Comparison of ENCODE assay signal across 8 cellular contexts in genomic region chr1:7218210-7218832, GRCh38.
A peak's percentile ranks its signal among the peaks of the same experiment; 100 is the strongest.
DNase-seq lines count a peak whose midpoint lies in the region; ATAC-seq and TF ChIP-seq lines count a peak whose summit lies in the region.

No MANE protein-coding gene starts in this region.

- no peak overlapping the region for H3K27ac Mint-ChIP-seq in activated CD4-positive, alpha-beta T cell treated with anti-CD3 and anti-CD28 coated beads, Interleukin-2, amount 10 ng/mL, durations not matched to agents 24 days and 14 days
- H3K27ac Mint-ChIP-seq in glutamatergic neuron (ENCODE audit: unreplicated experiment) = no peak overlapping the region

- peak; percentile 38 for DNase-seq in AG08396 (ENCODE audit: low spot score)
- DNase-seq in GM10248 (ENCODE audit: extremely low spot score) = peak; percentile 37
- DNase-seq in NCI-H2081 treated with DMSO at 0.1 percent for 48 hours (lab: John Stamatoyannopoulos, UW) = peak; percentile 19
- DNase-seq in activated CD4-positive, alpha-beta T cell treated with anti-CD3 and anti-CD28 coated beads, Interleukin-2, amount 10 ng/mL, durations not matched to agents 24 days and 14 days = peak; percentile 77
- peak; percentile 52 for DNase-seq in glutamatergic neuron
- DNase-seq in stimulated activated CD4-positive, alpha-beta T cell treated with anti-CD3 and anti-CD28 coated beads, Interleukin-4, amount 100 ng/mL, for 24 hours = peak; percentile 22

- CTCF ChIA-PET in GM10248 (lab: Yijun Ruan, JAX) = interaction anchor here (1.0 kb wide), 1 partner anchor 496 kb away, joined by 3 read pairs; no protein-coding TSS in a partner anchor

- no peaks in the 10 kb centered on the region for H3K4me1 Mint-ChIP-seq in activated CD4-positive, alpha-beta T cell treated with anti-CD3 and anti-CD28 coated beads, Interleukin-2, amount 10 ng/mL, durations not matched to agents 24 days and 14 days
- H3K4me1 Mint-ChIP-seq in glutamatergic neuron (ENCODE audit: low read depth, unreplicated experiment) = no peaks in the 10 kb centered on the region

- peak; percentile 48 for TF ChIP-seq CTCF in GM10248 (IDR thresholded peaks at IDR 0.05; ENCODE audit: control extremely low read depth, extremely low read depth, low read depth, missing control alignments)
- TF ChIP-seq CTCF in glutamatergic neuron (IDR thresholded peaks at IDR 0.05; ENCODE audit: partially characterized antibody, unreplicated experiment) = peak; percentile 83

- ATAC-seq in GM19035 (IDR thresholded peaks at IDR 0.05; ENCODE audit: unreplicated experiment) = no peak
- no peak for ATAC-seq in HG03139 (IDR thresholded peaks at IDR 0.05; ENCODE audit: unreplicated experiment)

- no peaks in the 10 kb centered on the region for H3K9me3 Mint-ChIP-seq in activated CD4-positive, alpha-beta T cell treated with anti-CD3 and anti-CD28 coated beads, Interleukin-2, amount 10 ng/mL, durations not matched to agents 24 days and 14 days
- H3K9me3 Mint-ChIP-seq in glutamatergic neuron (ENCODE audit: unreplicated experiment) = peaks cover 7% of the 10 kb centered on the region

- POLR2A ChIA-PET in GM10248 (lab: Yijun Ruan, JAX) = no interaction called here

- no peaks in the 10 kb centered on the region for H3K27me3 Mint-ChIP-seq in activated CD4-positive, alpha-beta T cell treated with anti-CD3 and anti-CD28 coated beads, Interleukin-2, amount 10 ng/mL, durations not matched to agents 24 days and 14 days
- peaks cover 4% of the 10 kb centered on the region for H3K27me3 Mint-ChIP-seq in glutamatergic neuron (ENCODE audit: unreplicated experiment)

- H3K36me3 Mint-ChIP-seq in activated CD4-positive, alpha-beta T cell treated with anti-CD3 and anti-CD28 coated beads, Interleukin-2, amount 10 ng/mL, durations not matched to agents 24 days and 14 days (ENCODE audit: low read depth) = no peaks in the 10 kb centered on the region
- no peaks in the 10 kb centered on the region for H3K36me3 Mint-ChIP-seq in glutamatergic neuron (ENCODE audit: unreplicated experiment)

- no peak overlapping the region for H3K4me3 Mint-ChIP-seq in activated CD4-positive, alpha-beta T cell treated with anti-CD3 and anti-CD28 coated beads, Interleukin-2, amount 10 ng/mL, durations not matched to agents 24 days and 14 days
- no peak overlapping the region for H3K4me3 Mint-ChIP-seq in glutamatergic neuron (ENCODE audit: unreplicated experiment)

- intact Hi-C loops in activated CD4-positive, alpha-beta T cell treated with anti-CD3 and anti-CD28 coated beads, Interleukin-2, amount 10 ng/mL, durations not matched to agents 24 days and 14 days (cut with micrococcal nuclease) = no loop called here

Comparison
In these comparisons a context has a peak if more than half of its experiments do, and no peak if none do; other contexts are left out.
1. DNase-seq: peak in every context shown above with its lines; median percentile 77 in activated CD4-positive, alpha-beta T cell treated with anti-CD3 and anti-CD28 coated beads, Interleukin-2, amount 10 ng/mL, durations not matched to agents 24 days and 14 days; 52 in glutamatergic neuron; 38 in AG08396; 37 in GM10248; 22 in stimulated activated CD4-positive, alpha-beta T cell treated with anti-CD3 and anti-CD28 coated beads, Interleukin-4, amount 100 ng/mL, for 24 hours; 19 in NCI-H2081 treated with DMSO at 0.1 percent for 48 hours.